In the genomic region with DNA sequence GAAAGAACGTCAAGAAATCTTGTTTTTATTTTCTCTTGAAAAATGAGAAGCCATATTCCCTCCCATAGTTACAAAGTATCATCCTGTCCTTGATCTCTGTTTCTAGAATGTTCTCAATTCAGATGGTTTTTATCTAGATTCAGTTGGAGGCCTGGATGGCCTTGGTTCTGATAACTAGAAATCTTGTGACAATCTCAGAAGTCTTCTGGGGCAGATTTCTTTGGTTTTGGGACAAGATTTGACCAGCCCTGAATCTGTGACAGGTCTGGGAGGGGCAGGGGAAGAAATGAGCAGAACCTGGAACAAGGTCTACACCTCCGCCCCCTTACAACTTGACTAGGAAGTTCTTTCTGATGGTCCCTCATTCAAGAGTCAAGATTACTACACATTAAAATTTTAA, we compare ENCODE assay signal across 1 cellular context.
TF ChIP-seq lines count a peak whose summit lies in the region.

No MANE protein-coding gene starts in this region.

TF ChIP-seq in GM12878, 131 proteins besides CTCF, POLR2A, EP300 and RAD21:
- TF ChIP-seq NFXL1 (IDR thresholded peaks at IDR 0.05; ENCODE audit: borderline replicate concordance) (no peak), MXI1 (IDR thresholded peaks at IDR 0.05; ENCODE audit: low read depth, low read length) (no peak), PAX8 (IDR thresholded peaks at IDR 0.05) (no peak), SPI1 (IDR thresholded peaks at IDR 0.05; ENCODE audit: borderline replicate concordance, insufficient read depth, low read depth, low read length) (no peak), SREBF1 (IDR thresholded peaks at IDR 0.05; ENCODE audit: low read length) (no peak), IRF4 (IDR thresholded peaks at IDR 0.05; ENCODE audit: low read depth, low read length) (no peak), POLR2AphosphoS2 (IDR thresholded peaks at IDR 0.05; ENCODE audit: low read depth, low read length) (no peak), ZNF274 (IDR thresholded peaks at IDR 0.05; ENCODE audit: insufficient read depth, insufficient read length) (no peak)
- TF ChIP-seq, protein P1, sequence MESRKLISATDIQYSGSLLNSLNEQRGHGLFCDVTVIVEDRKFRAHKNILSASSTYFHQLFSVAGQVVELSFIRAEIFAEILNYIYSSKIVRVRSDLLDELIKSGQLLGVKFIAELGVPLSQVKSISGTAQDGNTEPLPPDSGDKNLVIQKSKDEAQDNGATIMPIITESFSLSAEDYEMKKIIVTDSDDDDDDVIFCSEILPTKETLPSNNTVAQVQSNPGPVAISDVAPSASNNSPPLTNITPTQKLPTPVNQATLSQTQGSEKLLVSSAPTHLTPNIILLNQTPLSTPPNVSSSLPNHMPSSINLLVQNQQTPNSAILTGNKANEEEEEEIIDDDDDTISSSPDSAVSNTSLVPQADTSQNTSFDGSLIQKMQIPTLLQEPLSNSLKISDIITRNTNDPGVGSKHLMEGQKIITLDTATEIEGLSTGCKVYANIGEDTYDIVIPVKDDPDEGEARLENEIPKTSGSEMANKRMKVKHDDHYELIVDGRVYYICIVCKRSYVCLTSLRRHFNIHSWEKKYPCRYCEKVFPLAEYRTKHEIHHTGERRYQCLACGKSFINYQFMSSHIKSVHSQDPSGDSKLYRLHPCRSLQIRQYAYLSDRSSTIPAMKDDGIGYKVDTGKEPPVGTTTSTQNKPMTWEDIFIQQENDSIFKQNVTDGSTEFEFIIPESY (IDR thresholded peaks at IDR 0.05): no peak
- TF ChIP-seq, protein P2, sequence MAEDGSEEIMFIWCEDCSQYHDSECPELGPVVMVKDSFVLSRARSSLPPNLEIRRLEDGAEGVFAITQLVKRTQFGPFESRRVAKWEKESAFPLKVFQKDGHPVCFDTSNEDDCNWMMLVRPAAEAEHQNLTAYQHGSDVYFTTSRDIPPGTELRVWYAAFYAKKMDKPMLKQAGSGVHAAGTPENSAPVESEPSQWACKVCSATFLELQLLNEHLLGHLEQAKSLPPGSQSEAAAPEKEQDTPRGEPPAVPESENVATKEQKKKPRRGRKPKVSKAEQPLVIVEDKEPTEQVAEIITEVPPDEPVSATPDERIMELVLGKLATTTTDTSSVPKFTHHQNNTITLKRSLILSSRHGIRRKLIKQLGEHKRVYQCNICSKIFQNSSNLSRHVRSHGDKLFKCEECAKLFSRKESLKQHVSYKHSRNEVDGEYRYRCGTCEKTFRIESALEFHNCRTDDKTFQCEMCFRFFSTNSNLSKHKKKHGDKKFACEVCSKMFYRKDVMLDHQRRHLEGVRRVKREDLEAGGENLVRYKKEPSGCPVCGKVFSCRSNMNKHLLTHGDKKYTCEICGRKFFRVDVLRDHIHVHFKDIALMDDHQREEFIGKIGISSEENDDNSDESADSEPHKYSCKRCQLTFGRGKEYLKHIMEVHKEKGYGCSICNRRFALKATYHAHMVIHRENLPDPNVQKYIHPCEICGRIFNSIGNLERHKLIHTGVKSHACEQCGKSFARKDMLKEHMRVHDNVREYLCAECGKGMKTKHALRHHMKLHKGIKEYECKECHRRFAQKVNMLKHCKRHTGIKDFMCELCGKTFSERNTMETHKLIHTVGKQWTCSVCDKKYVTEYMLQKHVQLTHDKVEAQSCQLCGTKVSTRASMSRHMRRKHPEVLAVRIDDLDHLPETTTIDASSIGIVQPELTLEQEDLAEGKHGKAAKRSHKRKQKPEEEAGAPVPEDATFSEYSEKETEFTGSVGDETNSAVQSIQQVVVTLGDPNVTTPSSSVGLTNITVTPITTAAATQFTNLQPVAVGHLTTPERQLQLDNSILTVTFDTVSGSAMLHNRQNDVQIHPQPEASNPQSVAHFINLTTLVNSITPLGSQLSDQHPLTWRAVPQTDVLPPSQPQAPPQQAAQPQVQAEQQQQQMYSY (CRISPR knock-in tag; IDR thresholded peaks at IDR 0.05): no peak
